Comparison of ENCODE assay signal across 21 cellular contexts in genomic region chr7:40072268-40072667, GRCh38.
"Had no signal": no experiment of that assay in that cellular context is flagged by ENCODE, and none has a peak within 500 bp of the region (broad histone marks: within the 10 kb centered on the region; RNA-seq: fewer than 3 reads in every experiment).

No MANE protein-coding gene starts in this region.

- H3K27me3 ChIP-seq: heart right ventricle, right lobe of liver, thyroid gland had no signal

- H3K4me3 ChIP-seq: coronary artery, heart right ventricle, lower lobe of right lung, right lobe of liver, skin epidermis, thyroid gland had no signal

- H3K27ac ChIP-seq: coronary artery, heart right ventricle, lower lobe of right lung, right lobe of liver, skin epidermis, thyroid gland had no signal

- H3K4me1 Mint-ChIP-seq: activated naive CD8-positive, alpha-beta T cell treated with anti-CD3 and anti-CD28 coated beads, Interleukin-2, amount 10 ng/mL, durations not matched to agents 7 days and 5 days; activated T-helper 17 cell treated with anti-CD3 and anti-CD28 coated beads, Interleukin-2, amount 50 U/mL, for 72 hours; neural crest cell had no signal

- H3K27ac Mint-ChIP-seq: activated naive CD8-positive, alpha-beta T cell treated with anti-CD3 and anti-CD28 coated beads, Interleukin-2, amount 10 ng/mL, durations not matched to agents 7 days and 5 days; activated T-helper 17 cell treated with anti-CD3 and anti-CD28 coated beads, Interleukin-2, amount 50 U/mL, for 72 hours; stimulated activated naive CD8-positive, alpha-beta T cell treated with anti-CD3 and anti-CD28 coated beads, Interleukin-15, Interleukin-2, amounts not matched to agents 100 ng/mL and 50 ng/mL, for 24 hours; T-helper 1 cell treated with Interleukin-12 subunit alpha and Interleukin-12 subunit beta and Interleukin-4 antibody, amounts not matched to agents 30 μg/mL and 1 μg/mL, for 36 hours had no signal

- H3K4me1 ChIP-seq: heart right ventricle, lower lobe of right lung, right lobe of liver, thyroid gland had no signal

- DNase-seq: activated naive CD4-positive, alpha-beta T cell treated with Interleukin-2 at 50 U/mL for 16 hours; activated naive CD8-positive, alpha-beta T cell treated with anti-CD3 and anti-CD28 coated beads, Interleukin-2, amount 10 ng/mL, durations not matched to agents 7 days and 5 days; activated T-cell treated with anti-CD3 and anti-CD28 coated beads, Interleukin-2, amount 50 U/mL, for 1 hour; amniotic stem cell; cerebellar nuclear complex; heart right ventricle; kidney; lower lobe of right lung; naive thymus-derived CD4-positive, alpha-beta T cell; occipital lobe; right lobe of liver; stimulated activated CD4-positive, alpha-beta T cell treated with anti-CD3 and anti-CD28 coated beads, Interleukin-1b, Interleukin-23, amount 100 ng/mL, for 48 hours; substantia nigra; thyroid gland had no signal

- H3K9me3 Mint-ChIP-seq: activated naive CD8-positive, alpha-beta T cell treated with anti-CD3 and anti-CD28 coated beads, Interleukin-2, amount 10 ng/mL, durations not matched to agents 7 days and 5 days; activated T-helper 17 cell treated with anti-CD3 and anti-CD28 coated beads, Interleukin-2, amount 50 U/mL, for 72 hours; neural crest cell; stimulated activated naive CD8-positive, alpha-beta T cell treated with anti-CD3 and anti-CD28 coated beads, Interleukin-15, Interleukin-2, amounts not matched to agents 100 ng/mL and 50 ng/mL, for 24 hours; T-helper 1 cell treated with Interleukin-12 subunit alpha and Interleukin-12 subunit beta and Interleukin-4 antibody, amounts not matched to agents 30 μg/mL and 1 μg/mL, for 36 hours had no signal

- H3K27me3 Mint-ChIP-seq: activated naive CD8-positive, alpha-beta T cell treated with anti-CD3 and anti-CD28 coated beads, Interleukin-2, amount 10 ng/mL, durations not matched to agents 7 days and 5 days; activated T-helper 17 cell treated with anti-CD3 and anti-CD28 coated beads, Interleukin-2, amount 50 U/mL, for 72 hours; naive thymus-derived CD4-positive, alpha-beta T cell; stimulated activated naive CD8-positive, alpha-beta T cell treated with anti-CD3 and anti-CD28 coated beads, Interleukin-15, Interleukin-2, amounts not matched to agents 100 ng/mL and 50 ng/mL, for 24 hours had no signal

- ATAC-seq: activated CD4-positive, CD25-positive, alpha-beta regulatory T cell treated with anti-CD3 and anti-CD28 coated beads, Interleukin-2, amount 50 U/mL, for 24 hours; activated T-helper 17 cell treated with anti-CD3 and anti-CD28 coated beads, Interleukin-2, amount 50 U/mL, for 72 hours; heart right ventricle; lower lobe of right lung; naive thymus-derived CD4-positive, alpha-beta T cell; right lobe of liver had no signal

- H3K4me3 Mint-ChIP-seq: activated naive CD8-positive, alpha-beta T cell treated with anti-CD3 and anti-CD28 coated beads, Interleukin-2, amount 10 ng/mL, durations not matched to agents 7 days and 5 days; activated T-helper 17 cell treated with anti-CD3 and anti-CD28 coated beads, Interleukin-2, amount 50 U/mL, for 72 hours; naive thymus-derived CD4-positive, alpha-beta T cell; neural crest cell; stimulated activated naive CD8-positive, alpha-beta T cell treated with anti-CD3 and anti-CD28 coated beads, Interleukin-15, Interleukin-2, amounts not matched to agents 100 ng/mL and 50 ng/mL, for 24 hours; T-helper 1 cell treated with Interleukin-12 subunit alpha and Interleukin-12 subunit beta and Interleukin-4 antibody, amounts not matched to agents 30 μg/mL and 1 μg/mL, for 36 hours had no signal
